Comparison of ENCODE assay signal across 25 cellular contexts in the genomic region with DNA sequence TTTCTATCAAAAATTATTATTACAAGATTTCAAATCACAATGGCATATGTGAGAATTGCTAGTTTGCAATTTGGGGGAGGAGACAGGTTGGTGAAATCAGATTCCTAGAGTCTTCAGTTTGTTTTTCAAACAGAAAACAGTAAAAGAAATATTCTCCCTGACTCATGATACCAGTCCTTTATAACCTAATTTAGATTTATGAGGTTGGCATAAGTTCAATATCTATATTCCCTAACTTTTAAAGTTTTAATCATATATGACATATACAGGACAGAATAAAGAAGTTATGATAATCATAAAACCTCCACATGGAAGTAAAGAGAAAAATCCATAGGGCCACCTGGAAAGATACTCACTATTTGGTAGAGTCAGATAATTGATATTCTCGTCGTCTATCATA.
"Had no signal": no experiment of that assay in that cellular context is flagged by ENCODE, and none has a peak within 500 bp of the region (broad histone marks: within the 10 kb centered on the region; RNA-seq: fewer than 3 reads in every experiment).

No MANE protein-coding gene starts in this region.

- DNase-seq: colonic mucosa; cortex of kidney; effector CD8-positive, alpha-beta T cell; effector memory CD8-positive, alpha-beta T cell; endodermal cell; erythroblast; esophagus squamous epithelium; foreskin fibroblast; foreskin melanocyte; gastrocnemius medialis; glutamatergic neuron; head of caudate nucleus; heart right ventricle; hippocampal formation; left lung; left ventricle myocardium superior; lower lobe of right lung; mesenchymal stem cell; midbrain; naive B cell had no signal

- H3K4me3 ChIP-seq: colonic mucosa, esophagus squamous epithelium, gastrocnemius medialis, heart right ventricle, left lung, lower lobe of right lung had no signal

- H3K9me3 ChIP-seq: colonic mucosa, esophagus squamous epithelium, gastrocnemius medialis, heart right ventricle, left lung, lower lobe of right lung had no signal

- H3K4me1 ChIP-seq: colonic mucosa had no signal

- H3K27ac ChIP-seq: colonic mucosa, epithelial cell of prostate, esophagus squamous epithelium, gastrocnemius medialis, heart right ventricle, left lung, lower lobe of right lung had no signal

- FAIRE-seq: endometrium, islet of Langerhans, keratinocyte had no signal

- H3K36me3 ChIP-seq: colonic mucosa, gastrocnemius medialis had no signal

- ATAC-seq: effector memory CD8-positive, alpha-beta T cell; esophagus mucosa; gastrocnemius medialis; heart right ventricle; left lung; left ventricle myocardium superior; lower lobe of right lung had no signal

- H3K27me3 ChIP-seq: colonic mucosa, esophagus squamous epithelium, gastrocnemius medialis, heart right ventricle, left lung had no signal
